In genomic region chr9:34701023-34701768, GRCh38 we compare ENCODE assay signal across 9 cellular contexts. TPM values are rescaled to one million over a fixed set of nuclear protein-coding genes. Genes with fewer than 3 reads are reported as not detected.
DNase-seq lines count a peak whose midpoint lies in the region; ATAC-seq and TF ChIP-seq lines count a peak whose summit lies in the region.
"Had no signal": no experiment of that assay in that cellular context is flagged by ENCODE, and none has a peak within 500 bp of the region (broad histone marks: within the 10 kb centered on the region; RNA-seq: fewer than 3 reads in every experiment).

No MANE protein-coding gene starts in this region.

- no TSS peak for BruUV-seq in Calu3 (replicated peaks; lab: Mats Ljungman, UMichigan)

- H3K9me3 Mint-ChIP-seq in Calu3 (ENCODE audit: low read depth, unreplicated experiment) = no peaks in the 10 kb centered on the region

- peak; percentile 74 for TF ChIP-seq CTCF in Calu3 (IDR thresholded peaks at IDR 0.05; ENCODE audit: unreplicated experiment)

- peaks cover 26% of the 10 kb centered on the region for H3K27me3 Mint-ChIP-seq in Calu3 (ENCODE audit: unreplicated experiment)

- CTCF ChIA-PET in Calu3 (lab: Charles Lee) = interaction anchor here (1.0 kb wide), 1 partner anchor 55 kb away, joined by 3 read pairs; the partner anchor contains the start of gene GALT

- H3K36me3 Mint-ChIP-seq in Calu3 (ENCODE audit: insufficient read depth, unreplicated experiment) = peaks cover 6% of the 10 kb centered on the region

- ATAC-seq in HG03095 (IDR thresholded peaks at IDR 0.05; ENCODE audit: unreplicated experiment) = peak; percentile 63

- no peaks in the 10 kb centered on the region for H3K4me1 Mint-ChIP-seq in Calu3 (ENCODE audit: low read depth, unreplicated experiment)

- H3K27ac ChIP-seq in epithelial cell of prostate = peak overlapping the region; percentile 57

- intact Hi-C loops in Calu3 (cut with micrococcal nuclease; ENCODE audit: unreplicated experiment) = no loop called here

- H3K4me3 Mint-ChIP-seq in Calu3 (ENCODE audit: low read depth, unreplicated experiment) = peak overlapping the region; percentile 59

- DNase-seq in Calu3 = peak; percentile 72
- DNase-seq in NCI-H748 treated with DMSO at 0.1 percent for 48 hours (lab: John Stamatoyannopoulos, UW) = peak; percentile 52
- peak; percentile 74 for DNase-seq in activated T-cell treated with anti-CD3 and anti-CD28 coated beads for 1 hour (ENCODE audit: low read depth)
- DNase-seq in epithelial cell of prostate (ENCODE audit: low read depth, low spot score) = no peak
- DNase-seq in midbrain (lab: John Stamatoyannopoulos, UW) = peak; percentile 65
- DNase-seq in stimulated activated CD8-positive, alpha-beta memory T cell treated with anti-CD3 and anti-CD28 coated beads, Interleukin-15, amount 100 ng/mL, for 1 hour (ENCODE audit: low read depth) = peak; percentile 47
- DNase-seq in OCI-M2 (lab: John Stamatoyannopoulos, UW; ENCODE audit: unreplicated experiment) = no peak

- no peak overlapping the region for H3K27ac Mint-ChIP-seq in Calu3 (ENCODE audit: unreplicated experiment)

RNA-seq across cellular contexts. Expression of gene CCL21, which starts 8.7 kb away (rescaled TPM):
- not detected in 2 replicates for total RNA-seq in Calu3 (2022)
- total RNA-seq: T-helper 2 cell treated with Interferon-gamma antibody and Interleukin-4, amounts not matched to agents 100 ng/mL and 5 ng/mL, for 36 hours had no signal

RNA-seq across cellular contexts. Expression of gene CCL19, which starts 10.1 kb away (rescaled TPM):
- total RNA-seq in Calu3 (2022) = not detected in 2 replicates
- total RNA-seq: T-helper 2 cell treated with Interferon-gamma antibody and Interleukin-4, amounts not matched to agents 100 ng/mL and 5 ng/mL, for 36 hours had no signal

RNA-seq across cellular contexts. Expression of gene CCL27, which starts 38.7 kb away (rescaled TPM):
- not detected in 2 replicates for total RNA-seq in Calu3 (2022)

RNA-seq across cellular contexts. Expression of gene IL11RA, which starts 49.2 kb away (rescaled TPM):
- total RNA-seq in Calu3 (2022) = 6.8 and 8.7 TPM in 2 replicates

RNA-seq across cellular contexts. Expression of gene GALT, which starts 54.7 kb away (rescaled TPM):
- 25.7 and 26.6 TPM in 2 replicates for total RNA-seq in Calu3 (2022)

Comparison
In these comparisons a context has a peak if more than half of its experiments do, and no peak if none do; other contexts are left out.
1. DNase-seq: peak in Calu3 (single experiment), NCI-H748 treated with DMSO at 0.1 percent for 48 hours (single experiment), activated T-cell treated with anti-CD3 and anti-CD28 coated beads for 1 hour (single experiment), midbrain (single experiment) and stimulated activated CD8-positive, alpha-beta memory T cell treated with anti-CD3 and anti-CD28 coated beads, Interleukin-15, amount 100 ng/mL, for 1 hour (single experiment); none in epithelial cell of prostate (single experiment) and OCI-M2 (single experiment).